Comparison of ENCODE assay signal across 17 cellular contexts in genomic region chr5:51396797-51397196, GRCh38. TPM values are rescaled to one million over a fixed set of nuclear protein-coding genes. Genes with fewer than 3 reads are reported as not detected.
DNase-seq lines count a peak whose midpoint lies in the region; ATAC-seq, FAIRE-seq and TF ChIP-seq lines count a peak whose summit lies in the region.
"Had no signal": no experiment of that assay in that cellular context is flagged by ENCODE, and none has a peak within 500 bp of the region (broad histone marks: within the 10 kb centered on the region; RNA-seq: fewer than 3 reads in every experiment).

No MANE protein-coding gene starts in this region.

- WGBS in SK-N-SH (ENCODE audit: low lambda C conversion rate): 3% methylated on average over 4 of the region's 4 CpGs

- peak in 1 of 2 experiments; percentile 81; a peak in 2 of 4 replicates for TF ChIP-seq EP300 in SK-N-SH (IDR thresholded peaks at IDR 0.05; ENCODE audit: borderline replicate concordance in 1 of 2, low read depth in 1 of 2, low read length in 1 of 2)

- H3K4me1 ChIP-seq in SK-N-SH (ENCODE audit: control insufficient read depth in 1 of 2, insufficient read depth in 2 of 2, low read depth in 1 of 2, low read length in 1 of 2): peaks cover 6 to 62% of the 10 kb centered on the region in 2 experiments; a peak in 3 of 4 replicates
- peaks cover 24% of the 10 kb centered on the region for H3K4me1 ChIP-seq in keratinocyte (ENCODE audit: control insufficient read depth, extremely low read depth, insufficient read depth, low read length)
- H3K4me1 ChIP-seq: SJCRH30 had no signal

- CTCF ChIA-PET in SK-N-SH (lab: Yijun Ruan, JAX) (interaction anchor here (0.6 to 4.1 kb wide), 2 partner anchors 433 to 611 kb away, joined by 3 to 12 read pairs; no protein-coding TSS in a partner anchor), HEK293T (lab: Yijun Ruan, JAX) (no interaction called here)

- TF ChIP-seq CTCF in HFF-Myc (IDR thresholded peaks at IDR 0.05; ENCODE audit: low read depth, low read length, missing control alignments) (no peak), SK-N-SH (IDR thresholded peaks at IDR 0.05) (no peak), keratinocyte (optimal IDR thresholded peaks at IDR 0.05 in 1 of 3, IDR thresholded peaks at IDR 0.05 in 1 of 3, conservative IDR thresholded peaks at IDR 0.05 in 1 of 3; ENCODE audit: extremely low read depth in 1 of 3, insufficient read depth in 2 of 3, low read length in 3 of 3) (no peak)

- H3K4me2 ChIP-seq in SK-N-SH: peak overlapping the region; percentile 72
- peak overlapping the region; percentile 65 for H3K4me2 ChIP-seq in keratinocyte (ENCODE audit: control insufficient read depth, extremely low read depth, insufficient read depth, low read depth, low read length)
- H3K4me2 ChIP-seq: BLaER1 treated with 17β-estradiol and CSF1 and Interleukin-3, amounts not matched to agents 10 nM and 100 nM; KMS-11 had no signal

- H3F3A ChIP-seq in SK-N-SH (replicated peaks; ENCODE audit: insufficient read depth): peaks cover 23% of the 10 kb centered on the region

- H3K9me2 ChIP-seq in SK-N-SH: no peaks in the 10 kb centered on the region

- peaks cover 0 to 11% of the 10 kb centered on the region in 2 donors for H3K9me3 Mint-ChIP-seq in effector memory CD8-positive, alpha-beta T cell

- H3K27me3 Mint-ChIP-seq in effector memory CD8-positive, alpha-beta T cell: peaks cover 0 to 42% of the 10 kb centered on the region in 2 donors

- H3K36me3 ChIP-seq in SK-N-SH (replicated peaks in 1 of 2; ENCODE audit: control insufficient read depth in 1 of 2, insufficient read depth in 2 of 2, low read length in 1 of 2) (peaks cover 16 to 34% of the 10 kb centered on the region in 2 experiments), keratinocyte (ENCODE audit: control insufficient read depth in 2 of 2, extremely low read depth in 1 of 2, insufficient read depth in 2 of 2, low read length in 2 of 2) (peaks cover 1 to 6% of the 10 kb centered on the region in 2 experiments)
- H3K36me3 ChIP-seq: BLaER1 treated with 17β-estradiol and CSF1 and Interleukin-3, amounts not matched to agents 10 nM and 100 nM; MG63; SJCRH30 had no signal

- H3K27me3 ChIP-seq in SK-N-SH (ENCODE audit: insufficient read depth): no peaks in the 10 kb centered on the region
- H3K27me3 ChIP-seq in keratinocyte (ENCODE audit: control insufficient read depth, extremely low read depth, insufficient read depth, low read length): no peaks in the 10 kb centered on the region
- H3K27me3 ChIP-seq: BLaER1 treated with 17β-estradiol and CSF1 and Interleukin-3, amounts not matched to agents 10 nM and 100 nM; SJCRH30 had no signal

- no peaks in the 10 kb centered on the region for H3K9me1 ChIP-seq in keratinocyte (ENCODE audit: control insufficient read depth, extremely low read depth, insufficient read depth, low read length)

- no peaks in the 10 kb centered on the region for H3K9me3 ChIP-seq in SK-N-SH
- H3K9me3 ChIP-seq in keratinocyte (ENCODE audit: control insufficient read depth, low read depth, low read length): no peaks in the 10 kb centered on the region
- H3K9me3 ChIP-seq: MG63, SJCRH30 had no signal

- H3K4me3 ChIP-seq in HFF-Myc (replicated peaks; ENCODE audit: low read depth, low read length): 0 out of 2 replicates have a peak overlapping the region, but pooled peaks have one; percentile 0
- H3K4me3 ChIP-seq in SK-N-SH (ENCODE audit: low read depth in 2 of 2, low read length in 1 of 2): peak overlapping the region; percentile 25 to 31; a peak in 3 of 4 replicates
- H3K4me3 ChIP-seq in keratinocyte (ENCODE audit: control insufficient read depth in 2 of 3, extremely low read depth in 1 of 3, insufficient read depth in 2 of 3, low read depth in 1 of 3, low read length in 3 of 3): no peak overlapping the region
- H3K4me3 ChIP-seq: BLaER1 treated with 17β-estradiol and CSF1 and Interleukin-3, amounts not matched to agents 10 nM and 100 nM; MG63; SJCRH30 had no signal

- no peaks in the 10 kb centered on the region for H3K4me1 Mint-ChIP-seq in effector memory CD8-positive, alpha-beta T cell (ENCODE audit: low read depth in 2 of 2)

- no peak for TF ChIP-seq RAD21 in SK-N-SH (IDR thresholded peaks at IDR 0.05; ENCODE audit: low read length)

- H3K27ac Mint-ChIP-seq in effector memory CD8-positive, alpha-beta T cell: no peak overlapping the region

- H4K20me1 ChIP-seq in SK-N-SH (ENCODE audit: insufficient read depth) (no peaks in the 10 kb centered on the region), keratinocyte (ENCODE audit: control insufficient read depth, extremely low read depth, insufficient read depth, low read length) (no peaks in the 10 kb centered on the region)
- H4K20me1 ChIP-seq: BLaER1 treated with 17β-estradiol and CSF1 and Interleukin-3, amounts not matched to agents 10 nM and 100 nM had no signal

- POLR2A ChIA-PET in SK-N-SH (lab: Yijun Ruan, JAX) (interaction anchor here (1.1 to 7.0 kb wide), 4 partner anchors 12 to 63 kb away, joined by 3 to 48 read pairs (median 6); partner anchors contain the start of gene ISL1), HEK293T (lab: Yijun Ruan, JAX) (interaction anchor here (1.1 kb wide), 1 partner anchor 14 kb away, joined by 4 read pairs; the partner anchor contains the start of gene ISL1)

- peak overlapping the region; percentile 46; the same call in 1 of the 2 replicates for H3K9ac ChIP-seq in SK-N-SH
- no peak overlapping the region for H3K9ac ChIP-seq in keratinocyte (ENCODE audit: control insufficient read depth, extremely low read depth, insufficient read depth, low read length)
- H3K9ac ChIP-seq: BLaER1 treated with 17β-estradiol and CSF1 and Interleukin-3, amounts not matched to agents 10 nM and 100 nM; KMS-11 had no signal

- no peak overlapping the region for H3K4me3 Mint-ChIP-seq in effector memory CD8-positive, alpha-beta T cell

- no peak overlapping the region for H2AFZ ChIP-seq in SK-N-SH (ENCODE audit: low read depth)
- H2AFZ ChIP-seq in keratinocyte (ENCODE audit: control insufficient read depth, low read length): no peak overlapping the region

- H3K36me3 Mint-ChIP-seq in effector memory CD8-positive, alpha-beta T cell (ENCODE audit: insufficient read depth): no peaks in the 10 kb centered on the region

- H3K27ac ChIP-seq in SK-N-SH (ENCODE audit: low read depth in 2 of 2, low read length in 1 of 2) (peak overlapping the region; percentile 85 to 100), keratinocyte (ENCODE audit: control insufficient read depth, insufficient read depth, low read length) (no peak overlapping the region)
- H3K27ac ChIP-seq: BLaER1 treated with 17β-estradiol and CSF1 and Interleukin-3, amounts not matched to agents 10 nM and 100 nM; KMS-11; SJCRH30 had no signal

- dilution Hi-C loops in keratinocyte (cut with MboI; ENCODE audit: extremely low pct_ligation_motif_present, low sequenced_read_pairs): no loop called here

- FAIRE-seq in keratinocyte (lab: Jason Lieb, UNC): peak; percentile 63
- FAIRE-seq: RCC 7860 had no signal

- no peak for ATAC-seq in HG03378 (IDR thresholded peaks at IDR 0.05; ENCODE audit: unreplicated experiment)
- no peak for ATAC-seq in effector memory CD8-positive, alpha-beta T cell (replicated peaks)

- DNase-seq in HFF-Myc (ENCODE audit: extremely low read depth, low read depth) (no peak), SK-N-SH (no peak), keratinocyte (ENCODE audit: low read depth, low spot score) (no peak), HEK293T (ENCODE audit: extremely low spot score) (no peak), AML-193 (lab: John Stamatoyannopoulos, UW) (no peak)
- no peak for DNase-seq in effector memory CD8-positive, alpha-beta T cell
- DNase-seq: DMS 273 treated with DMSO at 0.1 percent for 48 hours, EL, MG63, NCI-H1092 treated with DMSO at 0.1 percent for 48 hours, NCI-H1694, NCI-H774, SJCRH30 had no signal

- H3K79me2 ChIP-seq in SK-N-SH (ENCODE audit: insufficient read depth) (peaks cover 45% of the 10 kb centered on the region), keratinocyte (ENCODE audit: control insufficient read depth, insufficient read depth, low read length) (no peaks in the 10 kb centered on the region)

TF ChIP-seq in SK-N-SH, 30 proteins besides CTCF, POLR2A, EP300 and RAD21 (continues in another document):
- TF ChIP-seq TCF12 (IDR thresholded peaks at IDR 0.05) (peak; percentile 74), IRF3 (IDR thresholded peaks at IDR 0.05; ENCODE audit: low read depth, low read length) (no peak)

TF ChIP-seq in HEK293T, 16 proteins besides CTCF, POLR2A, EP300 and RAD21 (continues in another document):
- no peak for TF ChIP-seq ZNF384 (IDR thresholded peaks at IDR 0.05)
- no peak for TF ChIP-seq NFRKB (IDR thresholded peaks at IDR 0.05)
- TF ChIP-seq SUZ12 (IDR thresholded peaks at IDR 0.05): no peak
- no peak for TF ChIP-seq SP1 (IDR thresholded peaks at IDR 0.05)
- no peak for TF ChIP-seq FOXK2 (IDR thresholded peaks at IDR 0.05)
- TF ChIP-seq ARNT (IDR thresholded peaks at IDR 0.05): no peak
- TF ChIP-seq LEF1 (IDR thresholded peaks at IDR 0.05; ENCODE audit: borderline replicate concordance): no peak
- TF ChIP-seq HDGF (IDR thresholded peaks at IDR 0.05; ENCODE audit: borderline replicate concordance): no peak
- TF ChIP-seq FOXM1 (IDR thresholded peaks at IDR 0.05; ENCODE audit: borderline replicate concordance): no peak
- TF ChIP-seq CTBP1 (IDR thresholded peaks at IDR 0.05; ENCODE audit: borderline replicate concordance): no peak
- TF ChIP-seq TARDBP (IDR thresholded peaks at IDR 0.05): no peak
- no peak for TF ChIP-seq PKNOX1 (IDR thresholded peaks at IDR 0.05)
- TF ChIP-seq L3MBTL2 (conservative IDR thresholded peaks at IDR 0.05): no peak

RNA-seq across cellular contexts. Expression of gene ISL1, which starts 13.5 kb away (rescaled TPM):
- polyA plus RNA-seq in SK-N-SH (2012; rRNA removed) (15.2 and 15.5 TPM in 2 replicates), keratinocyte (2.4 to 4.5 TPM (median 4.4 TPM) in 3 replicates)
- 14.6 and 20.2 TPM in 2 replicates for polyA plus RNA-seq in SK-N-SH (2012; cell fraction: cytosol; rRNA removed)
- 22.3 and 38.7 TPM in 2 replicates for polyA plus RNA-seq in SK-N-SH (2012; cell fraction: nucleus; rRNA removed)
- 0.62 TPM for polyA plus RNA-seq in keratinocyte (2011; ENCODE audit: low read depth)
- 2.3 and 2.9 TPM in 2 replicates for polyA plus RNA-seq in keratinocyte (2011; cell fraction: cytosol; rRNA removed)
- polyA plus RNA-seq in keratinocyte (2011; cell fraction: nucleus; rRNA removed): 4.6 and 4.9 TPM in 2 replicates
- 0.75 and 3.7 TPM in 2 replicates for polyA plus RNA-seq in keratinocyte (2012; ENCODE audit: low replicate concordance)
- 2.5 to 7.4 TPM (median 3.5 TPM) in 3 replicates for polyA minus RNA-seq in keratinocyte
- 4.4 TPM for polyA minus RNA-seq in keratinocyte (2011; cell fraction: cytosol; rRNA and poly(A)+ RNA removed)
- 2.0 and 3.2 TPM in 2 replicates for polyA minus RNA-seq in keratinocyte (2011; cell fraction: nucleus; rRNA and poly(A)+ RNA removed)

Comparison
In these comparisons a context has a peak if more than half of its experiments do, and no peak if none do; other contexts are left out.
1. H3K4me3 ChIP-seq: peak in HFF-Myc (single experiment) and SK-N-SH (2 of 2); none in keratinocyte (0 of 3).